Comparison of ENCODE assay signal across 15 cellular contexts in the genomic region with DNA sequence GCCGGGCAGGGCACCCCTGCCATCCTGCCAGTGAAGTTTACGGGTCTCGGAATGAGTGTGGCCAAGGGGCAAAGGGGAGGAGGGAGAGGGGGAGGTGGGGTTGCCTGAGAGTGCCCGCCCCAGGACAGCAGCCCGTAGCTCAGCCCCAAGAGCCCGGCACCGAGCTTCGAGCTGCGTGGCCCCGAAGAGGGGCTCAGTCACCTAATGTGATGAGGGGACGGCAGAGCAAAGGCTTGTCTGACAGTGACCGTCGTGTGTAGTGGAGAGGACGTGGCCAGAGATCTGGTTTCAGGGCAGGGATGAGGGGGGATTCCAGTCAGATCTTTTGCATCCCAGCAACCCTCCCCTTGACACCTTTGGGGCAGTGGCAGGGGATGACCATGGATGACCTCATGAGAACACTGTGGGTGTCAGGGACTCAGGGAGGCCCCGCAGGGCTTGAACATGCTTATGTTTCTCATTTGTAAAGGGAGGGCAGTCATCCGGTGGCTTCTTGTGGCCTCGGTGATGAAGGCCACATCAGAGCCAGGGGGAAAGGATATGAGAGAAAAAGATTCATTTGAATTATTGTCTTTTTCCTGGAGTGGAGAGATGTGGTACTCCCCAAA. TPM values are rescaled to one million over a fixed set of nuclear protein-coding genes. Genes with fewer than 3 reads are reported as not detected.
A peak's percentile ranks its signal among the peaks of the same experiment; 100 is the strongest.
DNase-seq lines count a peak whose midpoint lies in the region; ATAC-seq, FAIRE-seq and TF ChIP-seq lines count a peak whose summit lies in the region.
"Had no signal": no experiment of that assay in that cellular context is flagged by ENCODE, and none has a peak within 500 bp of the region (broad histone marks: within the 10 kb centered on the region; RNA-seq: fewer than 3 reads in every experiment).

No MANE protein-coding gene starts in this region.

- peaks cover 38% of the 10 kb centered on the region for H3K36me3 Mint-ChIP-seq in activated T-cell treated with anti-CD3 and anti-CD28 coated beads, Interleukin-2, amount 50 U/mL, for 24 hours (ENCODE audit: low read depth)
- H3K36me3 Mint-ChIP-seq in stimulated activated effector memory CD8-positive, alpha-beta T cell treated with anti-CD3 and anti-CD28 coated beads, Interleukin-12 subunit alpha, Interleukin-12 subunit beta, amount 100 ng/mL, for 72 hours, result no peaks in the 10 kb centered on the region

- no peak for DNase-seq in activated T-cell treated with anti-CD3 and anti-CD28 coated beads, Interleukin-2, amount 50 U/mL, for 24 hours
- DNase-seq in activated T-cell treated with anti-CD3 and anti-CD28 coated beads for 4 hours, result no peak
- DNase-seq in OCI-LY7 (ENCODE audit: low spot score), result no peak
- DNase-seq in kidney, result peak; percentile 61
- no peak for DNase-seq in stimulated activated effector memory CD8-positive, alpha-beta T cell treated with anti-CD3 and anti-CD28 coated beads, Interleukin-12 subunit alpha, Interleukin-12 subunit beta, amount 100 ng/mL, for 72 hours (ENCODE audit: low spot score in 2 of 2)
- DNase-seq in GM13976 (ENCODE audit: low spot score), result no peak
- DNase-seq in UCSD-AML1 (lab: John Stamatoyannopoulos, UW; ENCODE audit: unreplicated experiment), result no peak
- DNase-seq: activated CD4-positive, alpha-beta T cell treated with anti-CD3 and anti-CD28 coated beads, Interleukin-2, amount 50 U/mL, for 1 hour; DMS79 treated with DMSO at 0.1 percent for 48 hours; mesenchymal stem cell; NCI-H1092 treated with DMSO at 0.1 percent for 48 hours; SW 1271 had no signal

- peak overlapping the region; percentile 85 for H3K4me3 Mint-ChIP-seq in activated T-cell treated with anti-CD3 and anti-CD28 coated beads, Interleukin-2, amount 50 U/mL, for 24 hours
- H3K4me3 Mint-ChIP-seq in stimulated activated effector memory CD8-positive, alpha-beta T cell treated with anti-CD3 and anti-CD28 coated beads, Interleukin-12 subunit alpha, Interleukin-12 subunit beta, amount 100 ng/mL, for 72 hours, result peak overlapping the region; percentile 62

- BruUV-seq in OCI-LY7 (replicated peaks; lab: Mats Ljungman, UMichigan), result no TSS peak

- POLR2A ChIA-PET in OCI-LY7 (lab: Charles Lee), result no interaction called here

- no peak overlapping the region for H3K4me3 ChIP-seq in OCI-LY7 (ENCODE audit: low read depth, low read length, poor library complexity, severe bottlenecking)
- no peak overlapping the region for H3K4me3 ChIP-seq in kidney (ENCODE audit: low read length in 2 of 2)
- H3K4me3 ChIP-seq: pancreas had no signal

- H4K20me1 ChIP-seq in OCI-LY7 (ENCODE audit: insufficient read depth, low read length), result no peaks in the 10 kb centered on the region

- H3K9me2 ChIP-seq in OCI-LY7 (ENCODE audit: insufficient read depth, low read length), result no peaks in the 10 kb centered on the region

- in situ Hi-C loops in GM13976 (cut with MboI; ENCODE audit: low sequenced_read_pairs, unreplicated experiment), result loop anchor here (25.0 kb wide), 1 partner anchor 110 kb away; a partner anchor contains a TSS

- peaks cover 55% of the 10 kb centered on the region for H3K4me1 Mint-ChIP-seq in activated T-cell treated with anti-CD3 and anti-CD28 coated beads, Interleukin-2, amount 50 U/mL, for 24 hours (ENCODE audit: low read depth)
- H3K4me1 Mint-ChIP-seq in stimulated activated effector memory CD8-positive, alpha-beta T cell treated with anti-CD3 and anti-CD28 coated beads, Interleukin-12 subunit alpha, Interleukin-12 subunit beta, amount 100 ng/mL, for 72 hours, result peaks cover 43% of the 10 kb centered on the region

- peak overlapping the region; percentile 71 for H3K27ac Mint-ChIP-seq in activated T-cell treated with anti-CD3 and anti-CD28 coated beads, Interleukin-2, amount 50 U/mL, for 24 hours
- H3K27ac Mint-ChIP-seq in stimulated activated effector memory CD8-positive, alpha-beta T cell treated with anti-CD3 and anti-CD28 coated beads, Interleukin-12 subunit alpha, Interleukin-12 subunit beta, amount 100 ng/mL, for 72 hours, result peak overlapping the region; percentile 89

- FAIRE-seq in kidney (lab: Jason Lieb, UNC), result no peak
- FAIRE-seq: pancreas, urothelium cell line had no signal

- H3K9me3 ChIP-seq in OCI-LY7 (ENCODE audit: low read length), result no peaks in the 10 kb centered on the region
- no peaks in the 10 kb centered on the region for H3K9me3 ChIP-seq in kidney (ENCODE audit: control insufficient read depth in 1 of 2, low read length in 2 of 2)
- H3K9me3 ChIP-seq: pancreas had no signal

- H3K27ac ChIP-seq in OCI-LY7 (ENCODE audit: low read depth, low read length, poor library complexity, severe bottlenecking) (no peak overlapping the region), kidney (ENCODE audit: low read depth in 2 of 2, low read length in 2 of 2) (no peak overlapping the region)

- TF ChIP-seq CTCF in OCI-LY7 (conservative IDR thresholded peaks at IDR 0.05; ENCODE audit: low read length), result no peak
- TF ChIP-seq CTCF in kidney (IDR thresholded peaks at IDR 0.05; ENCODE audit: borderline replicate concordance, extremely low read depth, insufficient read depth), result no peak
- TF ChIP-seq CTCF in GM13976 (IDR thresholded peaks at IDR 0.05; ENCODE audit: borderline replicate concordance, control extremely low read depth, extremely low read depth, insufficient read depth, missing control alignments), result no peak

- intact Hi-C loops in OCI-LY7 (cut with micrococcal nuclease; ENCODE audit: unreplicated experiment) (no loop called here), kidney (cut with DNase I) (no loop called here)

- H3K4me1 ChIP-seq in OCI-LY7 (ENCODE audit: insufficient read depth, low read length, poor library complexity, severe bottlenecking) (peaks cover 34% of the 10 kb centered on the region), kidney (ENCODE audit: control insufficient read depth in 1 of 2, insufficient read depth in 1 of 2, low read depth in 1 of 2, low read length in 2 of 2) (no peaks in the 10 kb centered on the region)
- H3K4me1 ChIP-seq: pancreas had no signal

- H3K36me3 ChIP-seq in OCI-LY7 (ENCODE audit: insufficient read depth, low read length) (no peaks in the 10 kb centered on the region), kidney (ENCODE audit: control insufficient read depth in 1 of 2, insufficient read depth in 2 of 2, low read length in 2 of 2) (no peaks in the 10 kb centered on the region)
- H3K36me3 ChIP-seq: pancreas had no signal

- ATAC-seq in stimulated activated effector memory CD8-positive, alpha-beta T cell treated with anti-CD3 and anti-CD28 coated beads, Interleukin-12 subunit alpha, Interleukin-12 subunit beta, amount 100 ng/mL, for 72 hours, result peak; percentile 38
- no peak for ATAC-seq in HG02884 (IDR thresholded peaks at IDR 0.05; ENCODE audit: unreplicated experiment)

- H2AFZ ChIP-seq in OCI-LY7 (ENCODE audit: low read length), result peak overlapping the region; percentile 82; the same call in 1 of the 2 replicates

- no peak overlapping the region for H3K9ac ChIP-seq in kidney (ENCODE audit: low read length in 2 of 2)

- H3K4me2 ChIP-seq in OCI-LY7 (ENCODE audit: low read length), result no peak overlapping the region

- H3K27me3 Mint-ChIP-seq in activated T-cell treated with anti-CD3 and anti-CD28 coated beads, Interleukin-2, amount 50 U/mL, for 24 hours, result peaks cover 15% of the 10 kb centered on the region

- no peaks in the 10 kb centered on the region for H3K79me2 ChIP-seq in OCI-LY7 (ENCODE audit: insufficient read depth, low read depth, low read length)

- no peaks in the 10 kb centered on the region for H3K9me3 Mint-ChIP-seq in activated T-cell treated with anti-CD3 and anti-CD28 coated beads, Interleukin-2, amount 50 U/mL, for 24 hours
- H3K9me3 Mint-ChIP-seq in stimulated activated effector memory CD8-positive, alpha-beta T cell treated with anti-CD3 and anti-CD28 coated beads, Interleukin-12 subunit alpha, Interleukin-12 subunit beta, amount 100 ng/mL, for 72 hours, result no peaks in the 10 kb centered on the region

- CTCF ChIA-PET in OCI-LY7 (lab: Charles Lee; ENCODE audit: unreplicated experiment), result no interaction called here

RNA-seq across cellular contexts. Expression of a gene that starts 1.1 kb away (rescaled TPM):
- total RNA-seq in OCI-LY7 (2014; rRNA removed; shearing (Covaris generic)), result 1.8 and 2.8 TPM in 2 replicates
- total RNA-seq in OCI-LY7 (2022), result 3.8 and 7.1 TPM in 2 replicates
- total RNA-seq in kidney, result 11.5 TPM
- 2.0 TPM for polyA plus RNA-seq in kidney (ENCODE audit: insufficient read depth, low read depth, low replicate concordance)

RNA-seq across cellular contexts. Expression of a gene that starts 13.2 kb away (rescaled TPM):
- 11.9 and 20.6 TPM in 2 replicates for total RNA-seq in OCI-LY7 (2014; rRNA removed; shearing (Covaris generic))
- total RNA-seq in OCI-LY7 (2022) (15.0 and 15.1 TPM in 2 replicates), kidney (23.3 TPM)
- polyA plus RNA-seq in kidney (ENCODE audit: insufficient read depth, low read depth, low replicate concordance), result 45.3 TPM

RNA-seq across cellular contexts. Expression of a gene that starts 52.5 kb away (rescaled TPM):
- 102 and 111 TPM in 2 replicates for total RNA-seq in OCI-LY7 (2014; rRNA removed; shearing (Covaris generic))
- 123 and 128 TPM in 2 replicates for total RNA-seq in OCI-LY7 (2022)
- 197 TPM for total RNA-seq in kidney
- polyA plus RNA-seq in kidney (ENCODE audit: insufficient read depth, low read depth, low replicate concordance), result 155 TPM
